In genomic region chr5:67042586-67043133, GRCh38 we compare ENCODE assay signal across 25 cellular contexts.
"Had no signal": no experiment of that assay in that cellular context is flagged by ENCODE, and none has a peak within 500 bp of the region (broad histone marks: within the 10 kb centered on the region; RNA-seq: fewer than 3 reads in every experiment).

No MANE protein-coding gene starts in this region.

- H3K27ac ChIP-seq: body of pancreas, pancreas, sigmoid colon, stomach had no signal

- H3K9me3 Mint-ChIP-seq: activated B cell treated with CpG ODN at 0.5 μM for 24 hours; activated CD4-positive, alpha-beta memory T cell treated with anti-CD3 and anti-CD28 coated beads, Interleukin-2, amount 10 ng/mL, durations not matched to agents 7 days and 5 days; activated T-helper 17 cell treated with anti-CD3 and anti-CD28 coated beads, Interleukin-2, amount 50 U/mL, for 72 hours; naive B cell; stimulated activated effector memory CD8-positive, alpha-beta T cell treated with anti-CD3 and anti-CD28 coated beads, Interleukin-12 subunit alpha, Interleukin-12 subunit beta, amount 100 ng/mL, for 72 hours had no signal

- H3K27me3 Mint-ChIP-seq: activated CD4-positive, alpha-beta memory T cell treated with anti-CD3 and anti-CD28 coated beads, Interleukin-2, amount 10 ng/mL, durations not matched to agents 7 days and 5 days; activated CD8-positive, alpha-beta memory T cell treated with anti-CD3 and anti-CD28 coated beads, Interleukin-2, amount 10 ng/mL, durations not matched to agents 7 days and 5 days; activated naive CD8-positive, alpha-beta T cell treated with anti-CD3 and anti-CD28 coated beads, Interleukin-2, amount 10 ng/mL, durations not matched to agents 7 days and 5 days; activated T-helper 17 cell treated with anti-CD3 and anti-CD28 coated beads, Interleukin-2, amount 50 U/mL, for 72 hours; type B pancreatic cell had no signal

- H3K27me3 ChIP-seq: body of pancreas, pancreas, sigmoid colon, stomach, testis had no signal

- H3K9me3 ChIP-seq: body of pancreas, mucosa of descending colon, pancreas, sigmoid colon, stomach, testis had no signal

- H3K4me3 ChIP-seq: body of pancreas, mucosa of descending colon, pancreas, sigmoid colon, stomach, testis had no signal

- DNase-seq: activated B cell treated with CpG ODN at 0.5 μM for 24 hours; activated CD4-positive, alpha-beta memory T cell treated with anti-CD3 and anti-CD28 coated beads, Interleukin-2, amount 10 ng/mL, durations not matched to agents 7 days and 5 days; activated CD4-positive, alpha-beta T cell treated with anti-CD3 and anti-CD28 coated beads for 4 hours; activated CD8-positive, alpha-beta memory T cell treated with anti-CD3 and anti-CD28 coated beads, Interleukin-2, amount 10 ng/mL, durations not matched to agents 7 days and 5 days; activated naive CD4-positive, alpha-beta T cell; activated naive CD8-positive, alpha-beta T cell treated with anti-CD3 and anti-CD28 coated beads, Interleukin-2, amount 10 ng/mL, durations not matched to agents 7 days and 5 days; activated T-cell treated with anti-CD3 and anti-CD28 coated beads, Interleukin-2, amount 50 U/mL, for 1 hour; amygdala; body of pancreas; cerebellar nuclear complex; cortex of kidney; head of caudate nucleus; mesenchymal stem cell; mucosa of descending colon; naive B cell; pancreas; sigmoid colon; stimulated activated CD4-positive, alpha-beta T cell treated with anti-CD3 and anti-CD28 coated beads, Interleukin-4, amount 100 ng/mL, for 24 hours; stomach; SW 1271; testis had no signal

- H3K4me3 Mint-ChIP-seq: activated B cell treated with CpG ODN at 0.5 μM for 24 hours; activated CD4-positive, alpha-beta memory T cell treated with anti-CD3 and anti-CD28 coated beads, Interleukin-2, amount 10 ng/mL, durations not matched to agents 7 days and 5 days; activated CD8-positive, alpha-beta memory T cell treated with anti-CD3 and anti-CD28 coated beads, Interleukin-2, amount 10 ng/mL, durations not matched to agents 7 days and 5 days; activated naive CD8-positive, alpha-beta T cell treated with anti-CD3 and anti-CD28 coated beads, Interleukin-2, amount 10 ng/mL, durations not matched to agents 7 days and 5 days; activated T-helper 17 cell treated with anti-CD3 and anti-CD28 coated beads, Interleukin-2, amount 50 U/mL, for 72 hours; naive B cell; stimulated activated effector memory CD8-positive, alpha-beta T cell treated with anti-CD3 and anti-CD28 coated beads, Interleukin-12 subunit alpha, Interleukin-12 subunit beta, amount 100 ng/mL, for 72 hours; type B pancreatic cell had no signal

- ATAC-seq: activated CD8-positive, alpha-beta memory T cell treated with anti-CD3 and anti-CD28 coated beads, Interleukin-2, amount 10 ng/mL, durations not matched to agents 7 days and 5 days; activated T-helper 17 cell treated with anti-CD3 and anti-CD28 coated beads, Interleukin-2, amount 50 U/mL, for 72 hours; body of pancreas; left lobe of liver; mucosa of descending colon; pancreas; stimulated activated effector memory CD8-positive, alpha-beta T cell treated with anti-CD3 and anti-CD28 coated beads, Interleukin-12 subunit alpha, Interleukin-12 subunit beta, amount 100 ng/mL, for 72 hours had no signal

- H3K27ac Mint-ChIP-seq: activated B cell treated with CpG ODN at 0.5 μM for 24 hours; activated CD4-positive, alpha-beta memory T cell treated with anti-CD3 and anti-CD28 coated beads, Interleukin-2, amount 10 ng/mL, durations not matched to agents 7 days and 5 days; activated CD8-positive, alpha-beta memory T cell treated with anti-CD3 and anti-CD28 coated beads, Interleukin-2, amount 10 ng/mL, durations not matched to agents 7 days and 5 days; activated naive CD8-positive, alpha-beta T cell treated with anti-CD3 and anti-CD28 coated beads, Interleukin-2, amount 10 ng/mL, durations not matched to agents 7 days and 5 days; activated T-helper 17 cell treated with anti-CD3 and anti-CD28 coated beads, Interleukin-2, amount 50 U/mL, for 72 hours; naive B cell; stimulated activated effector memory CD8-positive, alpha-beta T cell treated with anti-CD3 and anti-CD28 coated beads, Interleukin-12 subunit alpha, Interleukin-12 subunit beta, amount 100 ng/mL, for 72 hours; type B pancreatic cell had no signal

- H3K4me1 Mint-ChIP-seq: activated B cell treated with CpG ODN at 0.5 μM for 24 hours; activated CD8-positive, alpha-beta memory T cell treated with anti-CD3 and anti-CD28 coated beads, Interleukin-2, amount 10 ng/mL, durations not matched to agents 7 days and 5 days; activated naive CD8-positive, alpha-beta T cell treated with anti-CD3 and anti-CD28 coated beads, Interleukin-2, amount 10 ng/mL, durations not matched to agents 7 days and 5 days; naive B cell had no signal

- H3K36me3 Mint-ChIP-seq: activated CD8-positive, alpha-beta memory T cell treated with anti-CD3 and anti-CD28 coated beads, Interleukin-2, amount 10 ng/mL, durations not matched to agents 7 days and 5 days; naive B cell; stimulated activated effector memory CD8-positive, alpha-beta T cell treated with anti-CD3 and anti-CD28 coated beads, Interleukin-12 subunit alpha, Interleukin-12 subunit beta, amount 100 ng/mL, for 72 hours; type B pancreatic cell had no signal

- H3K36me3 ChIP-seq: pancreas, sigmoid colon, stomach had no signal
